ENCODE assay signal across 17 cellular contexts in genomic region chr6:20271818-20272217, GRCh38. TPM values are rescaled to one million over a fixed set of nuclear protein-coding genes. Genes with fewer than 3 reads are reported as not detected.
DNase-seq lines count a peak whose midpoint lies in the region; ATAC-seq and TF ChIP-seq lines count a peak whose summit lies in the region.
"Had no signal": no experiment of that assay in that cellular context is flagged by ENCODE, and none has a peak within 500 bp of the region (broad histone marks: within the 10 kb centered on the region; RNA-seq: fewer than 3 reads in every experiment).

No MANE protein-coding gene starts in this region.

- H2AK5ac ChIP-seq in mesendoderm (ENCODE audit: low read length), result no peak overlapping the region

- no peaks in the 10 kb centered on the region for H3K9me3 Mint-ChIP-seq in stimulated activated memory B cell treated with anti-CD40 and anti-IgM and Interleukin-4, amounts not matched to agents 10 μg/mL and 1 μg/mL and 100 μg/mL, for 72 hours
- H3K9me3 Mint-ChIP-seq: CD14-positive monocyte had no signal

- TF ChIP-seq CTCF in tibial artery (IDR thresholded peaks at IDR 0.05), result no peak

- H3K79me2 ChIP-seq in mesendoderm (ENCODE audit: control insufficient read depth, insufficient read depth, low read length), result no peaks in the 10 kb centered on the region

- H3K27me3 Mint-ChIP-seq in T-helper 17 cell, result peaks cover 10% of the 10 kb centered on the region
- H3K27me3 Mint-ChIP-seq in stimulated activated memory B cell treated with anti-CD40 and anti-IgM and Interleukin-4, amounts not matched to agents 10 μg/mL and 1 μg/mL and 100 μg/mL, for 72 hours, result peaks cover 18% of the 10 kb centered on the region

- no peak overlapping the region for H2BK120ac ChIP-seq in mesendoderm (ENCODE audit: low read depth, low read length)

- no peak overlapping the region for H4K8ac ChIP-seq in mesendoderm (ENCODE audit: low read depth, low read length)

- no CpG with 5 or more reads among the region's 3 CpGs for WGBS in mesendoderm (ENCODE audit: extremely low coverage, insufficient coverage, low lambda C conversion rate)

- no peak overlapping the region for H4K5ac ChIP-seq in mesendoderm (ENCODE audit: low read length)

- no peak for ATAC-seq in T-helper 17 cell
- peak; percentile 31 for ATAC-seq in stimulated activated memory B cell treated with anti-CD40 and anti-IgM and Interleukin-4, amounts not matched to agents 10 μg/mL and 1 μg/mL and 100 μg/mL, for 72 hours
- ATAC-seq: A549, GM12878 had no signal

- no peak overlapping the region for H2BK5ac ChIP-seq in mesendoderm (ENCODE audit: low read length)

- no peak overlapping the region for H3K4ac ChIP-seq in mesendoderm (ENCODE audit: low read depth, low read length)

- peak overlapping the region; percentile 35 for H3K27ac Mint-ChIP-seq in T-helper 17 cell
- H3K27ac Mint-ChIP-seq in stimulated activated memory B cell treated with anti-CD40 and anti-IgM and Interleukin-4, amounts not matched to agents 10 μg/mL and 1 μg/mL and 100 μg/mL, for 72 hours, result no peak overlapping the region
- H3K27ac Mint-ChIP-seq: CD4-positive, alpha-beta memory T cell had no signal

- no peaks in the 10 kb centered on the region for H3K27me3 ChIP-seq in mesendoderm (ENCODE audit: insufficient read depth, low read length, poor library complexity)
- no peaks in the 10 kb centered on the region for H3K27me3 ChIP-seq in tibial artery
- H3K27me3 ChIP-seq: BLaER1 had no signal

- peak; percentile 11 for DNase-seq in DMS 273 (lab: John Stamatoyannopoulos, UW; ENCODE audit: unreplicated experiment)
- DNase-seq in DMS 273 treated with DMSO at 0.1 percent for 48 hours (lab: John Stamatoyannopoulos, UW), result no peak
- no peak for DNase-seq in T-helper 17 cell
- peak; percentile 80 for DNase-seq in mesendoderm
- DNase-seq in activated CD8-positive, alpha-beta memory T cell treated with anti-CD3 and anti-CD28 coated beads, Interleukin-2, amount 50 U/mL, for 4 hours, result no peak
- no peak for DNase-seq in tibial artery
- DNase-seq: CD4-positive, alpha-beta memory T cell; DMS53; DND-41; EL; H9 had no signal

- H3K56ac ChIP-seq in mesendoderm (ENCODE audit: low read length), result no peak overlapping the region

- H3K9ac ChIP-seq in mesendoderm (ENCODE audit: low read length), result no peak overlapping the region
- H3K9ac ChIP-seq: BLaER1 had no signal

- H3K27ac ChIP-seq in mesendoderm (ENCODE audit: low read depth, low read length) (peak overlapping the region; percentile 10), tibial artery (no peak overlapping the region)
- H3K27ac ChIP-seq: 22Rv1, A549, BLaER1 had no signal

- intact Hi-C loops in tibial artery (cut with DNase I; ENCODE audit: low total_unique reads), result no loop called here

- H3K4me1 Mint-ChIP-seq in T-helper 17 cell, result peaks cover 6% of the 10 kb centered on the region
- peaks cover 6% of the 10 kb centered on the region for H3K4me1 Mint-ChIP-seq in stimulated activated memory B cell treated with anti-CD40 and anti-IgM and Interleukin-4, amounts not matched to agents 10 μg/mL and 1 μg/mL and 100 μg/mL, for 72 hours

- H3K4me3 Mint-ChIP-seq in T-helper 17 cell, result no peak overlapping the region
- no peak overlapping the region for H3K4me3 Mint-ChIP-seq in stimulated activated memory B cell treated with anti-CD40 and anti-IgM and Interleukin-4, amounts not matched to agents 10 μg/mL and 1 μg/mL and 100 μg/mL, for 72 hours
- H3K4me3 Mint-ChIP-seq: CD14-positive monocyte; CD4-positive, alpha-beta memory T cell; H9 had no signal

- H3K9me3 ChIP-seq in T-helper 17 cell (ENCODE audit: control insufficient read depth, low read length, poor library complexity, severe bottlenecking) (no peaks in the 10 kb centered on the region), tibial artery (no peaks in the 10 kb centered on the region)
- H3K9me3 ChIP-seq: A549, BLaER1 had no signal

- no peak overlapping the region for H3K4me3 ChIP-seq in mesendoderm (ENCODE audit: low read length)
- no peak overlapping the region for H3K4me3 ChIP-seq in tibial artery
- H3K4me3 ChIP-seq: A549, BLaER1, GM12878 had no signal

- no peak overlapping the region for H3K4me2 ChIP-seq in mesendoderm (ENCODE audit: low read length)
- H3K4me2 ChIP-seq: A549, BLaER1 had no signal

- no peak overlapping the region for H3K18ac ChIP-seq in mesendoderm (ENCODE audit: low read length)

- H3K4me1 ChIP-seq in mesendoderm (ENCODE audit: control insufficient read depth, low read depth, low read length) (peaks cover 5% of the 10 kb centered on the region), tibial artery (peaks cover 0 to 3% (median 0%) of the 10 kb centered on the region in 4 donors)
- H3K4me1 ChIP-seq: A549, BLaER1 had no signal

- no peak overlapping the region for H2BK15ac ChIP-seq in mesendoderm (replicated peaks; ENCODE audit: low read depth)

- no peaks in the 10 kb centered on the region for H3K79me1 ChIP-seq in mesendoderm (ENCODE audit: low read length)

- H3K23ac ChIP-seq in mesendoderm (ENCODE audit: low read length), result no peak overlapping the region

- peaks cover 4% of the 10 kb centered on the region for H3K36me3 Mint-ChIP-seq in T-helper 17 cell (ENCODE audit: low read depth)
- no peaks in the 10 kb centered on the region for H3K36me3 Mint-ChIP-seq in stimulated activated memory B cell treated with anti-CD40 and anti-IgM and Interleukin-4, amounts not matched to agents 10 μg/mL and 1 μg/mL and 100 μg/mL, for 72 hours
- H3K36me3 Mint-ChIP-seq: CD14-positive monocyte; CD4-positive, alpha-beta memory T cell had no signal

- H3K36me3 ChIP-seq in mesendoderm (ENCODE audit: control insufficient read depth, insufficient read depth, low read length), result no peaks in the 10 kb centered on the region
- H3K36me3 ChIP-seq in tibial artery, result no peaks in the 10 kb centered on the region
- H3K36me3 ChIP-seq: BLaER1 had no signal

RNA-seq across cellular contexts. Expression of gene MBOAT1, which starts 59.5 kb away (rescaled TPM):
- total RNA-seq in T-helper 17 cell, result 10 to 100 TPM; 20.6 to 25.9 TPM
- polyA plus RNA-seq in mesendoderm (2013, experiment 1 of 2), result 6.0 TPM
- 6.0 TPM for polyA plus RNA-seq in mesendoderm (2013, experiment 2 of 2)

Comparison
In these comparisons a context has a peak if more than half of its experiments do, and no peak if none do; other contexts are left out.
1. DNase-seq: peak in DMS 273 (single experiment) and mesendoderm (single experiment); none in DMS 273 treated with DMSO at 0.1 percent for 48 hours (single experiment), T-helper 17 cell (0 of 3), activated CD8-positive, alpha-beta memory T cell treated with anti-CD3 and anti-CD28 coated beads, Interleukin-2, amount 50 U/mL, for 4 hours (single experiment) and tibial artery (0 of 2).